Comparison of ENCODE assay signal across 9 cellular contexts in the genomic region with DNA sequence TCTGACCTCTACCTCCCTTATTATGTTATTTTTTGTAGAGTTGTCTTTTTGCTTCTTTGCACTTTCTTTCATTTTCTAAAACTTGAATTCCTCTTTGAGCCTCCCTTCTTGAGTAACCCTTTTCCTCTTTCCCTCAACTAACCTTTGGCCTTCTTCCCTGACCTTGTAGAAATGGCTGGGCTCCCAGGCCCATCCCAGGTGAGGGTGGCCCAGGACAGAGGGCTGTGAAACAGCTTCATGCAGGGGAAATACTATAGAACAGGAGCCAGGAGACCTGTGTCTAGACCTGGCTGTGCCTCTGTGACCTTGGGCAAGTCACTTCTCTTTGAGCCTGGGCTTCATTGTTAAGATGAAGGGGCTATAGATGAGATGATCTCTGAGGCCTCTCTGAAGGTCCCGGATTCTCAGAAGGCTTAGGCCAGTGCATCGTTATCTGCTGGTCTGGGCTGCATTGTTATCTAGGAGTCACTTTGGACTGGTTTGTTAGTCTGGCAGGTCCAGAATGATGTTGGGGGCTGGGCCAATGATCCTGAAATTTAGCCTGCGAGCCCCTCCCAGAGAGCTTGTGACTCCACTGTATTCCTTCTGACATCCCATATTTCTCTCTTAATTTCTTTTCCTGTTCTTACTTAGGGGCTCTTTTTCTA. TPM values are rescaled to one million over a fixed set of nuclear protein-coding genes. Genes with fewer than 3 reads are reported as not detected.
DNase-seq lines count a peak whose midpoint lies in the region; ATAC-seq and TF ChIP-seq lines count a peak whose summit lies in the region.
"Had no signal": no experiment of that assay in that cellular context is flagged by ENCODE, and none has a peak within 500 bp of the region (broad histone marks: within the 10 kb centered on the region; RNA-seq: fewer than 3 reads in every experiment).

No MANE protein-coding gene starts in this region.

- intact Hi-C loops in left lung (cut with DNase I) = loop anchor here in 1 of 2 donors (10.0 kb wide), 1 partner anchor 165 kb away; the partner anchor contains the start of gene C1R
- intact Hi-C loops in thyroid gland (cut with DNase I) = no loop called here

- peak overlapping the region; percentile 63 for H3K27ac Mint-ChIP-seq in activated CD8-positive, alpha-beta memory T cell treated with anti-CD3 and anti-CD28 coated beads, Interleukin-2, amount 10 ng/mL, durations not matched to agents 7 days and 5 days

- TF ChIP-seq CTCF in astrocyte of the spinal cord (IDR thresholded peaks at IDR 0.05; ENCODE audit: low read depth, low read length) = no peak
- TF ChIP-seq CTCF in left lung (IDR thresholded peaks at IDR 0.05) = no peak
- no peak for TF ChIP-seq CTCF in thyroid gland (IDR thresholded peaks at IDR 0.05)

- H3K4me1 Mint-ChIP-seq in activated CD8-positive, alpha-beta memory T cell treated with anti-CD3 and anti-CD28 coated beads, Interleukin-2, amount 10 ng/mL, durations not matched to agents 7 days and 5 days = peaks cover 58% of the 10 kb centered on the region

- no peak for TF ChIP-seq POLR2A in thyroid gland (IDR thresholded peaks at IDR 0.05)

- H3K27me3 Mint-ChIP-seq in activated CD8-positive, alpha-beta memory T cell treated with anti-CD3 and anti-CD28 coated beads, Interleukin-2, amount 10 ng/mL, durations not matched to agents 7 days and 5 days = no peaks in the 10 kb centered on the region

- peaks cover 8% of the 10 kb centered on the region for H3K36me3 Mint-ChIP-seq in activated CD8-positive, alpha-beta memory T cell treated with anti-CD3 and anti-CD28 coated beads, Interleukin-2, amount 10 ng/mL, durations not matched to agents 7 days and 5 days

- H3K36me3 ChIP-seq in left lung = peaks cover 0 to 13% of the 10 kb centered on the region in 2 donors
- peaks cover 12% of the 10 kb centered on the region in 2 donors for H3K36me3 ChIP-seq in thyroid gland

- WGBS in thyroid gland, 2 donors = 63 to 74% methylated on average over 3 of the region's 3 CpGs

- CTCF ChIA-PET in activated CD8-positive, alpha-beta memory T cell treated with anti-CD3 and anti-CD28 coated beads, Interleukin-2, amount 10 ng/mL, durations not matched to agents 7 days and 5 days (lab: Charles Lee) = interaction anchor here (0.9 to 11.0 kb wide), 8 partner anchors 8 to 38 kb away, joined by 3 to 116 read pairs (median 4); partner anchors contain the start of genes C12orf57, ENO2, PTPN6 and RNU7-1

- H3K4me3 Mint-ChIP-seq in activated CD8-positive, alpha-beta memory T cell treated with anti-CD3 and anti-CD28 coated beads, Interleukin-2, amount 10 ng/mL, durations not matched to agents 7 days and 5 days = peak overlapping the region; percentile 78

- H3K4me1 ChIP-seq in left lung = peaks cover 41 to 80% of the 10 kb centered on the region in 2 donors
- H3K4me1 ChIP-seq in thyroid gland = peaks cover 36 to 57% of the 10 kb centered on the region in 2 donors

- in situ Hi-C loops in astrocyte of the spinal cord (cut with HindIII; ENCODE audit: low sequenced_read_pairs) = no loop called here

- no peaks in the 10 kb centered on the region for H3K9me3 Mint-ChIP-seq in activated CD8-positive, alpha-beta memory T cell treated with anti-CD3 and anti-CD28 coated beads, Interleukin-2, amount 10 ng/mL, durations not matched to agents 7 days and 5 days (ENCODE audit: low read depth)

- H3K27ac ChIP-seq in left lung = peak overlapping the region; percentile 85 to 91
- peak overlapping the region; percentile 53 to 98 (median 97) for H3K27ac ChIP-seq in thyroid gland

- ATAC-seq in activated CD8-positive, alpha-beta memory T cell treated with anti-CD3 and anti-CD28 coated beads, Interleukin-2, amount 10 ng/mL, durations not matched to agents 7 days and 5 days = no peak
- ATAC-seq in left lung = no peak

- H3K27me3 ChIP-seq in left lung (peaks cover 0 to 28% of the 10 kb centered on the region in 2 donors), thyroid gland (no peaks in the 10 kb centered on the region)

- no peaks in the 10 kb centered on the region for H3K9me3 ChIP-seq in left lung
- H3K9me3 ChIP-seq in thyroid gland = no peaks in the 10 kb centered on the region

- H3K4me3 ChIP-seq in astrocyte of the spinal cord (ENCODE audit: low read depth, low read length) = peak overlapping the region; percentile 92
- peak overlapping the region; percentile 68 to 70 for H3K4me3 ChIP-seq in left lung
- peak overlapping the region in 1 of 3 donors; percentile 79 for H3K4me3 ChIP-seq in thyroid gland (replicated peaks in 1 of 3)

- DNase-seq in activated CD8-positive, alpha-beta memory T cell treated with anti-CD3 and anti-CD28 coated beads, Interleukin-2, amount 10 ng/mL, durations not matched to agents 7 days and 5 days = no peak
- DNase-seq in activated CD8-positive, alpha-beta memory T cell treated with anti-CD3 and anti-CD28 coated beads, Interleukin-2, amount 50 U/mL, for 4 hours = no peak
- DNase-seq in astrocyte of the spinal cord (ENCODE audit: low read depth, low spot score) = no peak
- peak in 1 of 2 donors; percentile 1 for DNase-seq in left lung
- no peak for DNase-seq in thyroid gland
- DNase-seq in kidney glomerular epithelial cell (lab: John Stamatoyannopoulos, UW) = no peak
- DNase-seq in globus pallidus (ENCODE audit: low spot score) = no peak
- no peak for DNase-seq in C1 segment of cervical spinal cord (lab: John Stamatoyannopoulos, UW)
- DNase-seq: NCI-H69 had no signal

RNA-seq across cellular contexts. Expression of gene ATN1, which starts 2.2 kb away (rescaled TPM):
- 10 to 100 TPM; 38.3 to 40.1 TPM for total RNA-seq in activated CD8-positive, alpha-beta memory T cell treated with anti-CD3 and anti-CD28 coated beads, Interleukin-2, amount 10 ng/mL, durations not matched to agents 7 days and 5 days
- total RNA-seq in left lung (100 to 1,000 TPM in 1 of 2 donors, 10 to 100 TPM in 1; 96.9 to 107 TPM), thyroid gland (100 to 1,000 TPM in 1 of 4 donors, 10 to 100 TPM in 3; 53.3 to 100 (median 84.9) TPM)

RNA-seq across cellular contexts. Expression of gene RNU7-1, which starts 13.7 kb away (rescaled TPM):
- not detected for total RNA-seq in activated CD8-positive, alpha-beta memory T cell treated with anti-CD3 and anti-CD28 coated beads, Interleukin-2, amount 10 ng/mL, durations not matched to agents 7 days and 5 days
- total RNA-seq in left lung = not detected
- not detected for total RNA-seq in thyroid gland

RNA-seq across cellular contexts. Expression of gene C12orf57, which starts 13.9 kb away (rescaled TPM):
- total RNA-seq in activated CD8-positive, alpha-beta memory T cell treated with anti-CD3 and anti-CD28 coated beads, Interleukin-2, amount 10 ng/mL, durations not matched to agents 7 days and 5 days = 100 to 1,000 TPM; 120 to 132 TPM
- 100 to 1,000 TPM; 159 to 194 TPM for total RNA-seq in left lung
- total RNA-seq in thyroid gland = 100 to 1,000 TPM; 344 to 666 (median 383) TPM

RNA-seq across cellular contexts. Expression of gene ENO2, which starts 15.5 kb away (rescaled TPM):
- 100 to 1,000 TPM; 106 to 171 TPM for total RNA-seq in activated CD8-positive, alpha-beta memory T cell treated with anti-CD3 and anti-CD28 coated beads, Interleukin-2, amount 10 ng/mL, durations not matched to agents 7 days and 5 days
- total RNA-seq in left lung (10 to 100 TPM; 42.3 to 50.0 TPM), thyroid gland (10 to 100 TPM; 13.0 to 25.3 (median 19.8) TPM)

RNA-seq across cellular contexts. Expression of gene PTPN6, which starts 21.2 kb away (rescaled TPM):
- 100 to 1,000 TPM; 283 to 367 TPM for total RNA-seq in activated CD8-positive, alpha-beta memory T cell treated with anti-CD3 and anti-CD28 coated beads, Interleukin-2, amount 10 ng/mL, durations not matched to agents 7 days and 5 days
- total RNA-seq in left lung (100 to 1,000 TPM in 1 of 2 donors, 10 to 100 TPM in 1; 74.6 to 145 TPM), thyroid gland (10 to 100 TPM; 21.7 to 32.3 (median 31.4) TPM)
